15 cellular contexts compared by ENCODE assay signal in the genomic region with DNA sequence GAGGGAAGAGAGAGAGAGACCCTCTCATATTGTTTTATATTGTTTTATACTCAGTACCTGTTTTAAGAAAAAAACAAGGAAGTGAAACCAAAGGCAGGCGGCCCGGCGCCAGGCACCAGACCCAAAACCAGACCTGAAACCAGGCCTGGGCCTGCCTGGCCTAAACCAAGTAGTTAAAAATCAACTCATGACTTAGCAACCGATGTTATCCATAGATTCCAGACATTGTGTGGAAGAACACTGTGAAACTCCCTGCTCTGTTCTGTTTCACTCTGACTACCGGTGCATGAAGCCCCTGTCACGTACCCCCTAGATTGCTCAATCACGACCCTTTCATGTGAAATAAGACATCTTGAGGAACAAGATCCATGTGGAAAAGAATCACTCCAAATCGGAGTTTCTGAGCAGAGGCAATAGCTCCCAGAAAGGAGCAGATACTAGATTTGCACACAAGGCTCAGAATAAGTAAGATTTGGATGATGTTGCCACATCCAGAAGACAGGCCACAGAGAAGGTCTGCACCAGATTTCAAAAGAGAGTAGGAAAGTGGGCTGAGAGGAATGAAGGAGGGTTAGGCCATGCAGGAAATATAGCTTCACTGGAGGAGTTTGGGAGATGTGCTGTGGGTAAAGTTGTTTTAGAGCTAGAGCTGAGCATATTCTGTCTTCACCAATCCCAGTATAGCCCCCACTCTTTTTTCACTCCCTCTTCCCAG. TPM values are rescaled to one million over a fixed set of nuclear protein-coding genes. Genes with fewer than 3 reads are reported as not detected.
DNase-seq lines count a peak whose midpoint lies in the region; ATAC-seq and TF ChIP-seq lines count a peak whose summit lies in the region.
"Had no signal": no experiment of that assay in that cellular context is flagged by ENCODE, and none has a peak within 500 bp of the region (broad histone marks: within the 10 kb centered on the region; RNA-seq: fewer than 3 reads in every experiment).

No MANE protein-coding gene starts in this region.

- TF ChIP-seq CTCF in Peyer's patch (IDR thresholded peaks at IDR 0.05): no peak

- H3K27ac ChIP-seq in Peyer's patch: peak overlapping the region in 1 of 4 donors; percentile 39
- H3K27ac ChIP-seq in effector memory CD4-positive, alpha-beta T cell (ENCODE audit: insufficient read depth, low read length, poor library complexity, severe bottlenecking): no peak overlapping the region

- no peak overlapping the region for H3K4me3 ChIP-seq in Peyer's patch
- no peak overlapping the region for H3K4me3 ChIP-seq in effector memory CD4-positive, alpha-beta T cell (ENCODE audit: insufficient read depth, low read depth, low read length, poor library complexity, severe bottlenecking)

- no peaks in the 10 kb centered on the region for H3K4me1 ChIP-seq in Peyer's patch
- no peaks in the 10 kb centered on the region for H3K4me1 ChIP-seq in effector memory CD4-positive, alpha-beta T cell (ENCODE audit: control insufficient read depth, insufficient read depth, low read length, poor library complexity, severe bottlenecking)

- peak; percentile 1 to 12 for DNase-seq in NOMO-1 (lab: John Stamatoyannopoulos, UW; ENCODE audit: unreplicated experiment in 2 of 2)
- DNase-seq in NOMO-1 treated with dmso at 0.1 percent for 144 hours (lab: John Stamatoyannopoulos, UW; ENCODE audit: unreplicated experiment): no peak
- peak in 2 of 3 donors; percentile 66 to 77 for DNase-seq in Peyer's patch
- DNase-seq in effector memory CD4-positive, alpha-beta T cell: no peak
- DNase-seq in NCI-H1930 (lab: John Stamatoyannopoulos, UW): no peak
- DNase-seq: activated CD4-positive, alpha-beta T cell treated with anti-CD3 and anti-CD28 coated beads, Interleukin-2, amount 50 U/mL, for 4 hours; activated effector memory CD4-positive, alpha-beta T cell treated with Interleukin-2 at 50 U/mL for 16 hours; H7; mesendoderm; NCI-H1105 treated with DMSO at 0.1 percent for 48 hours; NCI-H69; posterior cingulate gyrus had no signal

- ATAC-seq in HG03159 (IDR thresholded peaks at IDR 0.05; ENCODE audit: unreplicated experiment) (peak; percentile 59), HG03039 (IDR thresholded peaks at IDR 0.05; ENCODE audit: unreplicated experiment) (no peak), HG02973 (IDR thresholded peaks at IDR 0.05; ENCODE audit: unreplicated experiment) (no peak)

- no peak for TF ChIP-seq POLR2A in Peyer's patch (IDR thresholded peaks at IDR 0.05)

- no peaks in the 10 kb centered on the region for H3K9me3 ChIP-seq in Peyer's patch
- H3K9me3 ChIP-seq in effector memory CD4-positive, alpha-beta T cell (ENCODE audit: control insufficient read depth, low read length): no peaks in the 10 kb centered on the region

- H3K27me3 ChIP-seq in Peyer's patch: no peaks in the 10 kb centered on the region
- no peaks in the 10 kb centered on the region for H3K27me3 ChIP-seq in effector memory CD4-positive, alpha-beta T cell (replicated peaks; ENCODE audit: control insufficient read depth, insufficient read depth, low read length, poor library complexity, severe bottlenecking)

- no peaks in the 10 kb centered on the region for H3K36me3 ChIP-seq in Peyer's patch
- no peaks in the 10 kb centered on the region for H3K36me3 ChIP-seq in effector memory CD4-positive, alpha-beta T cell (ENCODE audit: control insufficient read depth, insufficient read depth, low read length)

RNA-seq across cellular contexts. Expression of gene ZNF248, which starts 8.7 kb away (rescaled TPM):
- total RNA-seq in Peyer's patch: 10 to 100 TPM; 11.6 to 31.4 (median 13.9) TPM
- total RNA-seq: H7 had no signal

Comparison
In these comparisons a context has a peak if more than half of its experiments do, and no peak if none do; other contexts are left out.
1. DNase-seq: peak in NOMO-1 (2 of 2) and Peyer's patch (2 of 3); none in NOMO-1 treated with dmso at 0.1 percent for 144 hours (single experiment), effector memory CD4-positive, alpha-beta T cell (0 of 3) and NCI-H1930 (0 of 2).